20 cellular contexts compared by ENCODE assay signal in genomic region chr1:110890474-110891196, GRCh38. TPM values are rescaled to one million over a fixed set of nuclear protein-coding genes. Genes with fewer than 3 reads are reported as not detected.
A peak's percentile ranks its signal among the peaks of the same experiment; 100 is the strongest.
DNase-seq lines count a peak whose midpoint lies in the region; ATAC-seq, FAIRE-seq and TF ChIP-seq lines count a peak whose summit lies in the region.
"Had no signal": no experiment of that assay in that cellular context is flagged by ENCODE, and none has a peak within 500 bp of the region (broad histone marks: within the 10 kb centered on the region; RNA-seq: fewer than 3 reads in every experiment).

No MANE protein-coding gene starts in this region.

- H3K4me3 Mint-ChIP-seq in T-helper 1 cell treated with Interleukin-12 subunit alpha and Interleukin-12 subunit beta and Interleukin-4 antibody, amounts not matched to agents 30 μg/mL and 1 μg/mL, for 36 hours: peak overlapping the region; percentile 52
- H3K4me3 Mint-ChIP-seq in activated CD8-positive, alpha-beta T cell treated with anti-CD3 and anti-CD28 coated beads, Interleukin-2, amount 10 ng/mL, durations not matched to agents 7 days and 5 days: no peak overlapping the region
- H3K4me3 Mint-ChIP-seq in memory B cell: no peak overlapping the region
- H3K4me3 Mint-ChIP-seq: WTC11 had no signal

- H3K4me1 Mint-ChIP-seq in T-helper 1 cell treated with Interleukin-12 subunit alpha and Interleukin-12 subunit beta and Interleukin-4 antibody, amounts not matched to agents 30 μg/mL and 1 μg/mL, for 36 hours (ENCODE audit: low read depth): peaks cover 79% of the 10 kb centered on the region
- H3K4me1 Mint-ChIP-seq in activated CD8-positive, alpha-beta T cell treated with anti-CD3 and anti-CD28 coated beads, Interleukin-2, amount 10 ng/mL, durations not matched to agents 7 days and 5 days (ENCODE audit: low read depth): peaks cover 86% of the 10 kb centered on the region
- peaks cover 69% of the 10 kb centered on the region for H3K4me1 Mint-ChIP-seq in memory B cell

- H3K4me1 ChIP-seq in pancreas: no peaks in the 10 kb centered on the region
- H3K4me1 ChIP-seq: colonic mucosa, left ventricle myocardium inferior had no signal

- DNase-seq in T-helper 1 cell: no peak
- no peak for DNase-seq in GM18507 (ENCODE audit: extremely low spot score, insufficient read length, low read depth)
- no peak for DNase-seq in activated CD8-positive, alpha-beta T cell treated with anti-CD3 and anti-CD28 coated beads, Interleukin-2, amount 10 ng/mL, durations not matched to agents 7 days and 5 days
- DNase-seq in memory B cell (ENCODE audit: low spot score in 2 of 2): no peak
- DNase-seq in pancreas: no peak
- DNase-seq in UCSD-AML1 (lab: John Stamatoyannopoulos, UW; ENCODE audit: unreplicated experiment): no peak
- DNase-seq in stimulated activated CD4-positive, alpha-beta T cell treated with anti-CD3 and anti-CD28 coated beads, Interleukin-4, amount 100 ng/mL, for 24 hours: no peak
- DNase-seq: 8988T, colonic mucosa, foreskin melanocyte, left ventricle myocardium inferior, MM.1S, NCI-H2081, NCI-H526 treated with DMSO at 0.1 percent for 48 hours, PC-9, trophoblast cell had no signal

- H3K27ac ChIP-seq in pancreas: no peak overlapping the region
- H3K27ac ChIP-seq: C4-2B, colonic mucosa, left ventricle myocardium inferior, PC-9, SK-N-MC had no signal

- CTCF ChIA-PET in activated CD8-positive, alpha-beta T cell treated with anti-CD3 and anti-CD28 coated beads, Interleukin-2, amount 10 ng/mL, durations not matched to agents 7 days and 5 days (lab: Charles Lee): interaction anchor here (0.6 to 2.2 kb wide), 8 partner anchors 11 to 109 kb away, joined by 3 to 5 read pairs (median 3); no protein-coding TSS in a partner anchor

- no peak for TF ChIP-seq CTCF in pancreas (IDR thresholded peaks at IDR 0.05)

- POLR2A ChIA-PET in activated CD8-positive, alpha-beta T cell treated with anti-CD3 and anti-CD28 coated beads, Interleukin-2, amount 10 ng/mL, durations not matched to agents 7 days and 5 days (lab: Charles Lee): interaction anchor here (2.4 to 7.6 kb wide), 2 partner anchors 10 to 17 kb away, joined by 7 to 65 read pairs; partner anchors contain the start of gene CD53

- H3K36me3 Mint-ChIP-seq in T-helper 1 cell treated with Interleukin-12 subunit alpha and Interleukin-12 subunit beta and Interleukin-4 antibody, amounts not matched to agents 30 μg/mL and 1 μg/mL, for 36 hours (ENCODE audit: low read depth): peaks cover 58% of the 10 kb centered on the region
- peaks cover 79% of the 10 kb centered on the region for H3K36me3 Mint-ChIP-seq in activated CD8-positive, alpha-beta T cell treated with anti-CD3 and anti-CD28 coated beads, Interleukin-2, amount 10 ng/mL, durations not matched to agents 7 days and 5 days (ENCODE audit: low read depth)
- peaks cover 59% of the 10 kb centered on the region for H3K36me3 Mint-ChIP-seq in memory B cell
- H3K36me3 Mint-ChIP-seq: WTC11 had no signal

- H3K27me3 ChIP-seq in pancreas: no peaks in the 10 kb centered on the region
- H3K27me3 ChIP-seq: colonic mucosa had no signal

- H3K36me3 ChIP-seq in pancreas: no peaks in the 10 kb centered on the region
- H3K36me3 ChIP-seq: colonic mucosa, left ventricle myocardium inferior had no signal

- peak overlapping the region; percentile 67 for H3K27ac Mint-ChIP-seq in T-helper 1 cell treated with Interleukin-12 subunit alpha and Interleukin-12 subunit beta and Interleukin-4 antibody, amounts not matched to agents 30 μg/mL and 1 μg/mL, for 36 hours
- peak overlapping the region; percentile 74 for H3K27ac Mint-ChIP-seq in activated CD8-positive, alpha-beta T cell treated with anti-CD3 and anti-CD28 coated beads, Interleukin-2, amount 10 ng/mL, durations not matched to agents 7 days and 5 days
- peak overlapping the region; percentile 83 for H3K27ac Mint-ChIP-seq in memory B cell
- H3K27ac Mint-ChIP-seq: WTC11 had no signal

- no peaks in the 10 kb centered on the region for H3K9me3 ChIP-seq in pancreas
- H3K9me3 ChIP-seq: colonic mucosa, left ventricle myocardium inferior had no signal

- FAIRE-seq in GM18507 (lab: Jason Lieb, UNC): peak; percentile 47
- FAIRE-seq in pancreas (lab: Jason Lieb, UNC): no peak

- WGBS in pancreas, 2 donors: 60 to 73% methylated on average over 3 of the region's 3 CpGs

- H3K27me3 Mint-ChIP-seq in T-helper 1 cell treated with Interleukin-12 subunit alpha and Interleukin-12 subunit beta and Interleukin-4 antibody, amounts not matched to agents 30 μg/mL and 1 μg/mL, for 36 hours (ENCODE audit: low read depth): no peaks in the 10 kb centered on the region
- H3K27me3 Mint-ChIP-seq in activated CD8-positive, alpha-beta T cell treated with anti-CD3 and anti-CD28 coated beads, Interleukin-2, amount 10 ng/mL, durations not matched to agents 7 days and 5 days (ENCODE audit: low read depth): no peaks in the 10 kb centered on the region
- H3K27me3 Mint-ChIP-seq in memory B cell: no peaks in the 10 kb centered on the region

- intact Hi-C loops in pancreas (cut with DNase I): no loop called here

- H3K9me3 Mint-ChIP-seq in T-helper 1 cell treated with Interleukin-12 subunit alpha and Interleukin-12 subunit beta and Interleukin-4 antibody, amounts not matched to agents 30 μg/mL and 1 μg/mL, for 36 hours: no peaks in the 10 kb centered on the region
- H3K9me3 Mint-ChIP-seq in activated CD8-positive, alpha-beta T cell treated with anti-CD3 and anti-CD28 coated beads, Interleukin-2, amount 10 ng/mL, durations not matched to agents 7 days and 5 days (ENCODE audit: insufficient read depth): no peaks in the 10 kb centered on the region
- peaks cover 2% of the 10 kb centered on the region for H3K9me3 Mint-ChIP-seq in memory B cell
- H3K9me3 Mint-ChIP-seq: WTC11 had no signal

- ATAC-seq in activated CD8-positive, alpha-beta T cell treated with anti-CD3 and anti-CD28 coated beads, Interleukin-2, amount 10 ng/mL, durations not matched to agents 7 days and 5 days: no peak
- ATAC-seq in memory B cell (ENCODE audit: low read depth) (no peak), pancreas (no peak)
- ATAC-seq: WTC11 had no signal

- no peak overlapping the region for H3K4me3 ChIP-seq in pancreas
- H3K4me3 ChIP-seq: colonic mucosa, left ventricle myocardium inferior, PC-9, SK-N-MC had no signal

RNA-seq across cellular contexts. Expression of gene CD53, which starts 17.7 kb away (rescaled TPM):
- total RNA-seq in activated CD8-positive, alpha-beta T cell treated with anti-CD3 and anti-CD28 coated beads, Interleukin-2, amount 10 ng/mL, durations not matched to agents 7 days and 5 days: 100 to 1,000 TPM; 392 to 404 TPM
- total RNA-seq in pancreas: 10 to 100 TPM in 2 of 6 donors, 1 to 10 TPM in 4; 1.6 to 34.2 (median 6.4) TPM
- polyA plus RNA-seq in pancreas: 1 to 10 TPM; 2.4 to 4.2 TPM
- total RNA-seq: PC-9 had no signal

Comparison
In these comparisons a context has a peak if more than half of its experiments do, and no peak if none do; other contexts are left out.
1. RNA of gene CD53, which starts 17.7 kb away (total RNA-seq): 392 to 404 TPM in activated CD8-positive, alpha-beta T cell treated with anti-CD3 and anti-CD28 coated beads, Interleukin-2, amount 10 ng/mL, durations not matched to agents 7 days and 5 days; 1.6 to 34.2 TPM in pancreas; every median in the first group is over 10 times any median in the second.
2. Peak in every context shown above with its lines, with median percentiles within 50 percentile points of each other: H3K27ac Mint-ChIP-seq.